Comparison of ENCODE assay signal across 8 cellular contexts in genomic region chr19:43575156-43575950, GRCh38. TPM values are rescaled to one million over a fixed set of nuclear protein-coding genes. Genes with fewer than 3 reads are reported as not detected.
DNase-seq lines count a peak whose midpoint lies in the region; ATAC-seq and TF ChIP-seq lines count a peak whose summit lies in the region.

TSS of gene PINLYP (plus strand) at chr19:43575801. CDS start at chr19:43577192, 1,391 bp downstream.
TSS of gene XRCC1 (minus strand) at chr19:43575527. CDS start at chr19:43575458, 69 bp downstream.

- intact Hi-C loops in activated T-helper 2 cell treated with anti-CD3 and anti-CD28 coated beads, Interferon-gamma antibody, Interleukin-2, Interleukin-4, amounts not matched to agents 10 μg/mL and 5 μg/mL and 100 μg/mL, durations not matched to agents 14 hours and 24 hours and 36 hours (cut with micrococcal nuclease): loop anchor here (1.0 to 5.0 kb wide), 3 partner anchors 21 to 113 kb away; partner anchors contain the start of genes IRGQ, ZNF428 and ZNF576
- intact Hi-C loops in natural killer cell (cut with micrococcal nuclease): loop anchor here (1.0 kb wide), 1 partner anchor 21 kb away; the partner anchor contains the start of genes IRGQ and ZNF576

- H3K36me3 ChIP-seq in DOHH2 (ENCODE audit: control insufficient read depth, low read length): peaks cover 17% of the 10 kb centered on the region
- no peaks in the 10 kb centered on the region for H3K36me3 ChIP-seq in GM23338 (ENCODE audit: insufficient read depth)

- H4K20me1 ChIP-seq in DOHH2 (ENCODE audit: control insufficient read depth, insufficient read depth, low read depth, low read length) (no peaks in the 10 kb centered on the region), GM23338 (replicated peaks; ENCODE audit: insufficient read depth) (no peaks in the 10 kb centered on the region; the same call in 1 of the 2 replicates)

- H3K4me1 Mint-ChIP-seq in GM23338: peaks cover 22% of the 10 kb centered on the region
- peaks cover 28% of the 10 kb centered on the region for H3K4me1 Mint-ChIP-seq in activated T-helper 2 cell treated with anti-CD3 and anti-CD28 coated beads, Interferon-gamma antibody, Interleukin-2, Interleukin-4, amounts not matched to agents 10 μg/mL and 5 μg/mL and 100 μg/mL, durations not matched to agents 14 hours and 24 hours and 36 hours (ENCODE audit: low read depth)
- H3K4me1 Mint-ChIP-seq in natural killer cell: peaks cover 36 to 44% of the 10 kb centered on the region in 2 donors

- H3K27me3 Mint-ChIP-seq in GM23338 (ENCODE audit: insufficient read depth, low read depth, poor library complexity): peaks cover 8% of the 10 kb centered on the region
- no peaks in the 10 kb centered on the region for H3K27me3 Mint-ChIP-seq in activated T-helper 2 cell treated with anti-CD3 and anti-CD28 coated beads, Interferon-gamma antibody, Interleukin-2, Interleukin-4, amounts not matched to agents 10 μg/mL and 5 μg/mL and 100 μg/mL, durations not matched to agents 14 hours and 24 hours and 36 hours (ENCODE audit: low read depth)
- peaks cover 0 to 6% of the 10 kb centered on the region in 2 donors for H3K27me3 Mint-ChIP-seq in natural killer cell (ENCODE audit: low read depth in 2 of 2)

- peaks cover 16% of the 10 kb centered on the region for H3K4me1 ChIP-seq in DOHH2 (ENCODE audit: control insufficient read depth, low read length)
- H3K4me1 ChIP-seq in GM23338 (ENCODE audit: insufficient read depth): peaks cover 14% of the 10 kb centered on the region

- H3K79me2 ChIP-seq in DOHH2 (ENCODE audit: control insufficient read depth, low read length) (peaks cover 27% of the 10 kb centered on the region), GM23338 (replicated peaks; ENCODE audit: insufficient read depth) (peaks cover 12% of the 10 kb centered on the region; the same call in 1 of the 2 replicates)

- ATAC-seq in GM23338: peak; percentile 92
- peak; percentile 97 to 99 (median 98) for ATAC-seq in natural killer cell

- H3K4me3 Mint-ChIP-seq in GM23338 (peak within 1 kb of the TSS; percentile 98), natural killer cell (peak within 1 kb of the TSS; percentile 96)
- H3K4me3 Mint-ChIP-seq in activated T-helper 2 cell treated with anti-CD3 and anti-CD28 coated beads, Interferon-gamma antibody, Interleukin-2, Interleukin-4, amounts not matched to agents 10 μg/mL and 5 μg/mL and 100 μg/mL, durations not matched to agents 14 hours and 24 hours and 36 hours (ENCODE audit: low read depth): peak within 1 kb of the TSS; percentile 97

- no peaks in the 10 kb centered on the region; the same call in 2 of the 3 replicates for H3K9me3 Mint-ChIP-seq in GM23338
- no peaks in the 10 kb centered on the region for H3K9me3 Mint-ChIP-seq in activated T-helper 2 cell treated with anti-CD3 and anti-CD28 coated beads, Interferon-gamma antibody, Interleukin-2, Interleukin-4, amounts not matched to agents 10 μg/mL and 5 μg/mL and 100 μg/mL, durations not matched to agents 14 hours and 24 hours and 36 hours
- H3K9me3 Mint-ChIP-seq in natural killer cell: no peaks in the 10 kb centered on the region

- H3K27ac Mint-ChIP-seq in GM23338 (peak within 1 kb of the TSS; percentile 96), natural killer cell (peak within 1 kb of the TSS; percentile 97 to 100)
- H3K27ac Mint-ChIP-seq in activated T-helper 2 cell treated with anti-CD3 and anti-CD28 coated beads, Interferon-gamma antibody, Interleukin-2, Interleukin-4, amounts not matched to agents 10 μg/mL and 5 μg/mL and 100 μg/mL, durations not matched to agents 14 hours and 24 hours and 36 hours: peak within 1 kb of the TSS; percentile 90

- peak within 1 kb of the TSS; percentile 88 for H3K4me2 ChIP-seq in DOHH2 (ENCODE audit: low read length)
- H3K4me2 ChIP-seq in GM23338: peak within 1 kb of the TSS; percentile 98

- H3K9me2 ChIP-seq in DOHH2 (replicated peaks; ENCODE audit: control insufficient read depth, low read length): no peaks in the 10 kb centered on the region
- no peaks in the 10 kb centered on the region for H3K9me2 ChIP-seq in GM23338 (ENCODE audit: insufficient read depth)

- H2AFZ ChIP-seq in GM23338: peak within 1 kb of the TSS; percentile 93; the same call in 1 of the 2 replicates

- H3K36me3 Mint-ChIP-seq in GM23338 (ENCODE audit: low read depth) (peaks cover 21% of the 10 kb centered on the region), natural killer cell (no peaks in the 10 kb centered on the region)
- peaks cover 5% of the 10 kb centered on the region for H3K36me3 Mint-ChIP-seq in activated T-helper 2 cell treated with anti-CD3 and anti-CD28 coated beads, Interferon-gamma antibody, Interleukin-2, Interleukin-4, amounts not matched to agents 10 μg/mL and 5 μg/mL and 100 μg/mL, durations not matched to agents 14 hours and 24 hours and 36 hours (ENCODE audit: low read depth)

- peak within 1 kb of the TSS; percentile 22 for H3K27ac ChIP-seq in DOHH2 (ENCODE audit: low read depth, low read length)
- peak within 1 kb of the TSS; percentile 89 for H3K27ac ChIP-seq in GM23338 (ENCODE audit: low read depth)

- no peaks in the 10 kb centered on the region for H3K9me3 ChIP-seq in DOHH2 (ENCODE audit: control insufficient read depth, insufficient read depth, low read length)

- TF ChIP-seq CTCF in DOHH2 (IDR thresholded peaks at IDR 0.05; ENCODE audit: low read depth, low read length, poor library complexity, severe bottlenecking): no peak
- TF ChIP-seq CTCF in GM23338 (conservative IDR thresholded peaks at IDR 0.05; ENCODE audit: low read depth in 2 of 2): no peak
- no peak for TF ChIP-seq CTCF in natural killer cell (IDR thresholded peaks at IDR 0.05)

- no peaks in the 10 kb centered on the region for H3F3A ChIP-seq in DOHH2 (ENCODE audit: control insufficient read depth, insufficient read depth)
- no peaks in the 10 kb centered on the region; the same call in 1 of the 2 replicates for H3F3A ChIP-seq in GM23338 (replicated peaks; ENCODE audit: low read depth)

- DNase-seq in GM23338 (ENCODE audit: low spot score): peak; percentile 100
- peak; percentile 98 for DNase-seq in LHCN-M2 (ENCODE audit: low read depth)
- DNase-seq in RPMI8226: peak; percentile 96
- peak; percentile 95 for DNase-seq in activated T-helper 2 cell treated with anti-CD3 and anti-CD28 coated beads, Interferon-gamma antibody, Interleukin-2, Interleukin-4, amounts not matched to agents 10 μg/mL and 5 μg/mL and 100 μg/mL, durations not matched to agents 14 hours and 24 hours and 36 hours (ENCODE audit: low spot score)
- peak; percentile 98 for DNase-seq in fibroblast of peridontal ligament (ENCODE audit: extremely low read depth)
- DNase-seq in natural killer cell: peak; percentile 92
- peak; percentile 96 for DNase-seq in stimulated activated naive CD4-positive, alpha-beta T cell treated with Interleukin-2 at 50 U/mL for 16 hours (lab: John Stamatoyannopoulos, UW)

- peaks cover 8% of the 10 kb centered on the region; the same call in 1 of the 2 replicates for H3K27me3 ChIP-seq in DOHH2 (ENCODE audit: control insufficient read depth, low read length)
- no peaks in the 10 kb centered on the region for H3K27me3 ChIP-seq in GM23338 (ENCODE audit: insufficient read depth)

- H3K4me3 ChIP-seq in DOHH2 (ENCODE audit: low read length) (peak within 1 kb of the TSS; percentile 88), GM23338 (peak within 1 kb of the TSS; percentile 99)

TF ChIP-seq in GM23338, 12 proteins besides CTCF, POLR2A, EP300 and RAD21 (continues in another document):
- TF ChIP-seq POLR2AphosphoS5 (IDR thresholded peaks at IDR 0.05; ENCODE audit: low read depth) (peak; percentile 80), ETS1 (IDR thresholded peaks at IDR 0.05) (peak; percentile 57; the same call in 1 of the 2 replicates), NANOG (IDR thresholded peaks at IDR 0.05; ENCODE audit: borderline replicate concordance) (no peak)

RNA-seq across cellular contexts. Expression of gene PINLYP, which starts in this region (rescaled TPM):
- total RNA-seq in GM23338 (2014; rRNA removed; shearing (Covaris generic)): 4.3 and 7.8 TPM in 2 replicates
- 11.1 and 12.1 TPM in 2 replicates for polyA plus RNA-seq in GM23338 (2016; fragmentation: Nextera tagmentation; extraction: Ambion mirVana)
- 0.29 TPM in 1 of 2 replicates, not detected in the other for total RNA-seq in LHCN-M2 (2014; rRNA removed)
- polyA plus RNA-seq in LHCN-M2 (2012): 0.41 TPM
- 9.0 and 9.1 TPM in 2 replicates for total RNA-seq in activated T-helper 2 cell treated with anti-CD3 and anti-CD28 coated beads, Interferon-gamma antibody, Interleukin-2, Interleukin-4, amounts not matched to agents 10 μg/mL and 5 μg/mL and 100 μg/mL, durations not matched to agents 14 hours and 24 hours and 36 hours
- 1 to 10 TPM; 1.7 to 3.0 (median 2.4) TPM for total RNA-seq in natural killer cell

RNA-seq across cellular contexts. Expression of gene XRCC1, which starts in this region (rescaled TPM):
- 45.8 and 49.5 TPM in 2 replicates for total RNA-seq in GM23338 (2014; rRNA removed; shearing (Covaris generic))
- polyA plus RNA-seq in GM23338 (2016; fragmentation: Nextera tagmentation; extraction: Ambion mirVana): 32.0 and 35.3 TPM in 2 replicates
- total RNA-seq in LHCN-M2 (2014; rRNA removed) (46.6 and 46.8 TPM in 2 replicates), natural killer cell (10 to 100 TPM; 33.2 to 43.9 (median 40.7) TPM)
- polyA plus RNA-seq in LHCN-M2 (2012): 38.5 TPM
- 27.3 and 27.5 TPM in 2 replicates for total RNA-seq in activated T-helper 2 cell treated with anti-CD3 and anti-CD28 coated beads, Interferon-gamma antibody, Interleukin-2, Interleukin-4, amounts not matched to agents 10 μg/mL and 5 μg/mL and 100 μg/mL, durations not matched to agents 14 hours and 24 hours and 36 hours

Comparison
In these comparisons a context has a peak if more than half of its experiments do, and no peak if none do; other contexts are left out.
1. Peak in every context shown above with its lines: DNase-seq, ATAC-seq, H3K4me3 ChIP-seq and H3K27ac ChIP-seq.